ENCODE assay signal across 1 cellular context in genomic region chr14:35331605-35332516, GRCh38.
TF ChIP-seq lines count a peak whose summit lies in the region.

No MANE protein-coding gene starts in this region.

TF ChIP-seq in HepG2, 621 proteins besides CTCF, POLR2A, EP300 and RAD21 (continued from another document and continues in another):
- no peak for TF ChIP-seq ZNF644 (CRISPR knock-in tag; IDR thresholded peaks at IDR 0.05; ENCODE audit: low read depth)
- TF ChIP-seq THRA (CRISPR knock-in tag; IDR thresholded peaks at IDR 0.05; ENCODE audit: borderline replicate concordance): peak; percentile 42; the same call in 1 of the 2 replicates
- no peak for TF ChIP-seq TCF7L2 (IDR thresholded peaks at IDR 0.05; ENCODE audit: low read depth, low read length)
- peak; percentile 98 for TF ChIP-seq ZBTB21 (CRISPR knock-in tag; IDR thresholded peaks at IDR 0.05)
- TF ChIP-seq PHF21A (CRISPR knock-in tag; IDR thresholded peaks at IDR 0.05): no peak
- TF ChIP-seq SSRP1 (CRISPR knock-in tag; IDR thresholded peaks at IDR 0.05): 0 out of 2 replicates have a peak, but pooled peaks have one; percentile 18
- peak; percentile 88; the same call in 1 of the 2 replicates for TF ChIP-seq MZF1 (CRISPR knock-in tag; IDR thresholded peaks at IDR 0.05; ENCODE audit: borderline replicate concordance)
- 0 out of 2 replicates have a peak, but pooled peaks have one; percentile 8 for TF ChIP-seq HIVEP1 (CRISPR knock-in tag; IDR thresholded peaks at IDR 0.05)
- TF ChIP-seq NR0B2 (CRISPR knock-in tag; IDR thresholded peaks at IDR 0.05): peak; percentile 50
- TF ChIP-seq ELF4 (CRISPR knock-in tag; IDR thresholded peaks at IDR 0.05; ENCODE audit: borderline replicate concordance): no peak
- TF ChIP-seq ZNF724P (CRISPR knock-in tag; IDR thresholded peaks at IDR 0.05; ENCODE audit: borderline replicate concordance): 0 out of 2 replicates have a peak, but pooled peaks have one; percentile 49
- TF ChIP-seq ARNT2 (CRISPR knock-in tag; IDR thresholded peaks at IDR 0.05; ENCODE audit: low read depth): 0 out of 2 replicates have a peak, but pooled peaks have one; percentile 71
- TF ChIP-seq NONO (IDR thresholded peaks at IDR 0.05): no peak
- no peak for TF ChIP-seq NONO (CRISPR knock-in tag; conservative IDR thresholded peaks at IDR 0.05)
- no peak for TF ChIP-seq ZNF747 (CRISPR knock-in tag; IDR thresholded peaks at IDR 0.05; ENCODE audit: borderline replicate concordance)
- no peak for TF ChIP-seq CENPX (CRISPR knock-in tag; IDR thresholded peaks at IDR 0.05)
- no peak for TF ChIP-seq ZNF3 (CRISPR knock-in tag; IDR thresholded peaks at IDR 0.05)
- no peak for TF ChIP-seq FLYWCH1 (CRISPR knock-in tag; IDR thresholded peaks at IDR 0.05)
- no peak for TF ChIP-seq PLSCR1 (CRISPR knock-in tag; IDR thresholded peaks at IDR 0.05; ENCODE audit: borderline replicate concordance)
- TF ChIP-seq ZHX2 (IDR thresholded peaks at IDR 0.05; ENCODE audit: low read depth): peak; percentile 83
- TF ChIP-seq ZHX2 (CRISPR knock-in tag; IDR thresholded peaks at IDR 0.05; ENCODE audit: borderline replicate concordance): no peak
- TF ChIP-seq RXRB (CRISPR knock-in tag; IDR thresholded peaks at IDR 0.05; ENCODE audit: borderline replicate concordance): peak; percentile 35; the same call in 1 of the 2 replicates
- TF ChIP-seq YEATS4 (CRISPR knock-in tag; IDR thresholded peaks at IDR 0.05; ENCODE audit: borderline replicate concordance): peak; percentile 46; the same call in 1 of the 2 replicates
- no peak for TF ChIP-seq ZNF703 (CRISPR knock-in tag; IDR thresholded peaks at IDR 0.05; ENCODE audit: borderline replicate concordance)
- no peak for TF ChIP-seq ZNF530 (CRISPR knock-in tag; IDR thresholded peaks at IDR 0.05; ENCODE audit: low read depth)
- TF ChIP-seq ZNF207 (IDR thresholded peaks at IDR 0.05; ENCODE audit: borderline replicate concordance): no peak
- peak; percentile 67 for TF ChIP-seq KLF12 (CRISPR knock-in tag; IDR thresholded peaks at IDR 0.05; ENCODE audit: borderline replicate concordance)
- no peak for TF ChIP-seq ZNF709 (CRISPR knock-in tag; IDR thresholded peaks at IDR 0.05)
- TF ChIP-seq RBM39 (IDR thresholded peaks at IDR 0.05; ENCODE audit: low read depth, low read length, poor library complexity, severe bottlenecking): no peak
- TF ChIP-seq KLF11 (CRISPR knock-in tag; IDR thresholded peaks at IDR 0.05): peak; percentile 68; the same call in 1 of the 2 replicates
- no peak; the same call in 1 of the 2 replicates for TF ChIP-seq NCOA2 (CRISPR knock-in tag; IDR thresholded peaks at IDR 0.05)
- no peak for TF ChIP-seq GATA4 (IDR thresholded peaks at IDR 0.05; ENCODE audit: borderline replicate concordance, low read depth)
- no peak for TF ChIP-seq FOXO4 (CRISPR knock-in tag; conservative IDR thresholded peaks at IDR 0.05)
- no peak for TF ChIP-seq HOXA5 (CRISPR knock-in tag; IDR thresholded peaks at IDR 0.05)
- TF ChIP-seq ZBED4 (CRISPR knock-in tag; IDR thresholded peaks at IDR 0.05; ENCODE audit: borderline replicate concordance): 0 out of 2 replicates have a peak, but pooled peaks have one; percentile 16
- peak; percentile 55; the same call in 1 of the 2 replicates for TF ChIP-seq BRD4 (CRISPR knock-in tag; IDR thresholded peaks at IDR 0.05)
- TF ChIP-seq ARHGAP35 (CRISPR knock-in tag; IDR thresholded peaks at IDR 0.05; ENCODE audit: borderline replicate concordance): no peak; the same call in 1 of the 2 replicates
- TF ChIP-seq RELA (CRISPR knock-in tag; IDR thresholded peaks at IDR 0.05): peak; percentile 31
- TF ChIP-seq TBX2 (CRISPR knock-in tag; IDR thresholded peaks at IDR 0.05; ENCODE audit: borderline replicate concordance): no peak
- no peak for TF ChIP-seq CHD4 (IDR thresholded peaks at IDR 0.05; ENCODE audit: borderline replicate concordance, low read length)
- TF ChIP-seq NCOA5 (CRISPR knock-in tag; IDR thresholded peaks at IDR 0.05): no peak
- no peak for TF ChIP-seq KDM4B (CRISPR knock-in tag; IDR thresholded peaks at IDR 0.05)
- TF ChIP-seq MEF2D (CRISPR knock-in tag; IDR thresholded peaks at IDR 0.05): peak; percentile 83; the same call in 1 of the 2 replicates
- TF ChIP-seq SYNCRIP (IDR thresholded peaks at IDR 0.05; ENCODE audit: insufficient read depth, low read depth, low read length): no peak
- TF ChIP-seq ZKSCAN5 (CRISPR knock-in tag; IDR thresholded peaks at IDR 0.05): no peak
- 0 out of 4 replicates have a peak, but pooled peaks of 1 of the 2 experiments have one; percentile 10 for TF ChIP-seq REST (IDR thresholded peaks at IDR 0.05; ENCODE audit: borderline replicate concordance in 1 of 2, low read depth in 1 of 2, low read length in 2 of 2)
- no peak for TF ChIP-seq ZFP36L2 (CRISPR knock-in tag; IDR thresholded peaks at IDR 0.05)
- TF ChIP-seq HOXA3 (CRISPR knock-in tag; IDR thresholded peaks at IDR 0.05): peak; percentile 96
- peak; percentile 17 for TF ChIP-seq TEAD3 (CRISPR knock-in tag; optimal IDR thresholded peaks at IDR 0.05; ENCODE audit: borderline replicate concordance)
- no peak for TF ChIP-seq ZNF484 (CRISPR knock-in tag; IDR thresholded peaks at IDR 0.05; ENCODE audit: borderline replicate concordance, low read depth)
- no peak for TF ChIP-seq MTF2 (CRISPR knock-in tag; IDR thresholded peaks at IDR 0.05; ENCODE audit: borderline replicate concordance)
